Comparison of ENCODE assay signal across 27 cellular contexts in the genomic region with DNA sequence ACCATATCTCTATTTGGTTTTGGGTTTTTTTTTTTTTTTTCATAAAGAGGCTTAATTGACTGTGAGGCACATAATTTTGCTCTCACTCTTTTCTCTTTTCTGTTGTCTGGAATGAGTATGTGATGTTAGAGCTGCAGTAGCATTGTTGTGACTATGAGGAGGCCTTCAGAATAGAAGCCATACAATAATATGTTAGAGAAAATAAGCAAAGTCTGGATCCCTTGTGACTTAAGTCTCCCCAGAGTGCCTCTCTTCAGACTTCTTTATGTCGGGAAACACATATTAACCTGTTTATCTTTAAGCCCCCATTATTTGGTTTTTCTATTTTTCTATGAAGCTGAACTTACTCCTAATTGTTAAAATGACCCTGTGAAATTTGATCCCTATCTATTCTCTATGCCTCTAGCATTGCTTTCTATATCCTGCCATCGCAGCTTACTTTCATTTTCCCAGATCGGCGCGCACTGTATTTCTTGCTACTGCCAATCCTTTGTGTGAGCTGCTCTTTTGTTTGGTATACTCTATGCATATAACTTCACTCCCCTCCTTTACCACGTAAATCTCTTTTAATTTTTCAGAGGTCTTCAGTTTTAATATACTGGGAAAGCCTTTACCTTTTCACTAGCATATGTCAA.
DNase-seq lines count a peak whose midpoint lies in the region; ATAC-seq, FAIRE-seq and TF ChIP-seq lines count a peak whose summit lies in the region.
"Had no signal": no experiment of that assay in that cellular context is flagged by ENCODE, and none has a peak within 500 bp of the region (broad histone marks: within the 10 kb centered on the region; RNA-seq: fewer than 3 reads in every experiment).

No MANE protein-coding gene starts in this region.

- H3K4me1 ChIP-seq in RWPE2 (ENCODE audit: insufficient read depth, poor library complexity, severe bottlenecking): no peaks in the 10 kb centered on the region
- H3K4me1 ChIP-seq: esophagus muscularis mucosa, prostate gland, transverse colon had no signal

- H3K27ac ChIP-seq in RWPE2 (ENCODE audit: poor library complexity, severe bottlenecking): no peak overlapping the region
- H3K27ac ChIP-seq: adrenal gland, esophagus muscularis mucosa, prostate gland, transverse colon had no signal

- TF ChIP-seq CTCF in RWPE2 (IDR thresholded peaks at IDR 0.05; ENCODE audit: poor library complexity, severe bottlenecking): no peak

- H3K36me3 ChIP-seq in RWPE2 (ENCODE audit: low read depth): no peaks in the 10 kb centered on the region
- H3K36me3 ChIP-seq: adrenal gland, esophagus muscularis mucosa, prostate gland, transverse colon had no signal

- peaks cover 11% of the 10 kb centered on the region for H3K27me3 ChIP-seq in RWPE2 (ENCODE audit: insufficient read depth, poor library complexity, severe bottlenecking)
- H3K27me3 ChIP-seq: adrenal gland, esophagus muscularis mucosa, transverse colon had no signal

- no peaks in the 10 kb centered on the region for H3K9me3 ChIP-seq in RWPE2 (ENCODE audit: severe bottlenecking)
- H3K9me3 ChIP-seq: adrenal gland, esophagus muscularis mucosa, prostate gland, transverse colon had no signal

- DNase-seq in NCI-H510A treated with DMSO at 0.1 percent for 48 hours (lab: John Stamatoyannopoulos, UW): peak; percentile 13
- no peak for DNase-seq in NCI-H510A (lab: John Stamatoyannopoulos, UW)
- peak; percentile 69 for DNase-seq in NCI-H146 (lab: John Stamatoyannopoulos, UW)
- no peak for DNase-seq in RWPE2 (ENCODE audit: low spot score)
- DNase-seq in urothelium cell line (ENCODE audit: low spot score): peak; percentile 22
- no peak for DNase-seq in effector CD8-positive, alpha-beta T cell (lab: John Stamatoyannopoulos, UW)
- no peak for DNase-seq in HTR-8/SVneo (ENCODE audit: insufficient read length, low spot score)
- DNase-seq: activated CD4-positive, alpha-beta T cell treated with anti-CD3 and anti-CD28 coated beads for 4 hours; activated CD8-positive, alpha-beta memory T cell treated with anti-CD3 and anti-CD28 coated beads for 24 hours; activated T-cell treated with anti-CD3 and anti-CD28 coated beads, Interleukin-2, amount 50 U/mL, for 1 hour; adrenal gland; DND-41; H7; hippocampal formation; immature natural killer cell; mesendoderm; NCI-H1105 treated with DMSO at 0.1 percent for 48 hours; NCI-H2171 treated with DMSO at 0.1 percent for 48 hours; NCI-H69; T-helper 1 cell; transverse colon had no signal

- FAIRE-seq in urothelium cell line (lab: Jason Lieb, UNC) (no peak), HTR-8/SVneo (lab: Jason Lieb, UNC) (no peak)
- FAIRE-seq: colon, frontal cortex had no signal

- ATAC-seq in RWPE2 (ENCODE audit: low read depth) (peak; percentile 61), HG02840 (IDR thresholded peaks at IDR 0.05; ENCODE audit: low FRiP score, unreplicated experiment) (no peak)
- ATAC-seq: left lobe of liver had no signal

- peak overlapping the region; percentile 20 for H3K4me3 ChIP-seq in RWPE2 (ENCODE audit: severe bottlenecking)
- H3K4me3 ChIP-seq: adrenal gland, esophagus muscularis mucosa, prostate gland, transverse colon had no signal

Comparison
In these comparisons a context has a peak if more than half of its experiments do, and no peak if none do; other contexts are left out.
1. DNase-seq: peak in NCI-H510A treated with DMSO at 0.1 percent for 48 hours (single experiment), NCI-H146 (single experiment) and urothelium cell line (single experiment); none in NCI-H510A (single experiment), RWPE2 (single experiment), effector CD8-positive, alpha-beta T cell (single experiment) and HTR-8/SVneo (single experiment).